Comparison of ENCODE assay signal across 9 cellular contexts in the genomic region with DNA sequence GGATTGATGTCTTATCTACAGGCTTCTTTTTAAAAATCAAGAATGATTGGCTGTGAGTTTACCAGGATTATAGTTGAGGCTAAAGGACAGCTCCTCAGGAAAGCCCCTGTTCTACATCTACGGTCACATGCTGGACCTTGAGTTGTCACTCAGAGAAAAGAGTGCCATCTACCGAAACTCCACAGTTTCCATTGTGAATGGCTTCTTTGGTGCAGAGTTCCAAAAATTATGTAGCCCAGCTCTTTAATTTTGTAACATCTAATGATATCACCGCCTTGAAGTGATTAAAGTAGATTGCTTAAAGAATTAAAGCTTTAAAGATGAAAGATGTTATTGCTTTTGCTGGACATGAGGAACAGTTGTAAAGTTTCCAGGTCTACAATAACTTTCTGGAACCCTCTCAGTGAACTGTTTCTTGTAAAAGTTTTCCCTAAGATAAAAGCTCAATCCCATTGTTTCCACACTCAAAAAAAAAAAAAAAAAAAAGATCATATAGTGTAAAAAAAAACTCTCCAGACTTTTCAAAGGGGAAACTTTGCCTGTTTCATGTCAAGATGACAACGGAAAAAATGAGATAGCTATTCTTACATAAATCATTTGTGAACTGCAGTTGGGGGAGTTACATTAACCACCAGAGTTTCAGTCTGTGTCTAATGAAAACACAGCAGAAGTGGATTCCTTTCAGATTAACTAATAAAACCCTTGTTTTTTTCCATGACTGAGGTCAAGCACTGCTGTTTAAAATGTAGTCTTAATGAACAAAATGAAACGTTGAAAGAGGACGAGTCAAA. TPM values are rescaled to one million over a fixed set of nuclear protein-coding genes. Genes with fewer than 3 reads are reported as not detected.
DNase-seq lines count a peak whose midpoint lies in the region; ATAC-seq and TF ChIP-seq lines count a peak whose summit lies in the region.
"Had no signal": no experiment of that assay in that cellular context is flagged by ENCODE, and none has a peak within 500 bp of the region (broad histone marks: within the 10 kb centered on the region; RNA-seq: fewer than 3 reads in every experiment).

No MANE protein-coding gene starts in this region.

- H3K27ac ChIP-seq in OCI-LY1 (ENCODE audit: low read depth, low read length, poor library complexity, severe bottlenecking), result peak overlapping the region; percentile 98
- H3K27ac ChIP-seq in effector memory CD4-positive, alpha-beta T cell (ENCODE audit: insufficient read depth, low read length, poor library complexity, severe bottlenecking), result no peak overlapping the region

- ATAC-seq in HG02571 (IDR thresholded peaks at IDR 0.05; ENCODE audit: unreplicated experiment) (peak; percentile 95), T-cell (replicated peaks in 1 of 4) (no peak)

- H3K27me3 ChIP-seq in OCI-LY1 (ENCODE audit: insufficient read depth, low read length), result no peaks in the 10 kb centered on the region
- H3K27me3 ChIP-seq in effector memory CD4-positive, alpha-beta T cell (replicated peaks; ENCODE audit: control insufficient read depth, insufficient read depth, low read length, poor library complexity, severe bottlenecking), result no peaks in the 10 kb centered on the region

- no peaks in the 10 kb centered on the region for H3K36me3 ChIP-seq in OCI-LY1 (ENCODE audit: insufficient read depth, low read length)
- no peaks in the 10 kb centered on the region for H3K36me3 ChIP-seq in effector memory CD4-positive, alpha-beta T cell (ENCODE audit: control insufficient read depth, insufficient read depth, low read length)

- no peaks in the 10 kb centered on the region for H3F3A ChIP-seq in OCI-LY1 (ENCODE audit: insufficient read depth, low read length)

- H3K4me1 ChIP-seq in OCI-LY1 (ENCODE audit: insufficient read depth, low read length, severe bottlenecking), result peaks cover 75% of the 10 kb centered on the region
- no peaks in the 10 kb centered on the region for H3K4me1 ChIP-seq in effector memory CD4-positive, alpha-beta T cell (ENCODE audit: control insufficient read depth, insufficient read depth, low read length, poor library complexity, severe bottlenecking)

- TF ChIP-seq CTCF in OCI-LY1 (IDR thresholded peaks at IDR 0.05; ENCODE audit: low read length), result peak; percentile 54
- TF ChIP-seq CTCF in fibroblast of mammary gland (conservative IDR thresholded peaks at IDR 0.05; ENCODE audit: control insufficient read depth, insufficient read depth, low read depth, low read length), result peak; percentile 42
- peak; percentile 36 for TF ChIP-seq CTCF in retinal pigment epithelial cell (conservative IDR thresholded peaks at IDR 0.05; ENCODE audit: low read depth, low read length)

- H3K79me2 ChIP-seq in OCI-LY1 (ENCODE audit: insufficient read depth, low read length), result no peaks in the 10 kb centered on the region

- POLR2A ChIA-PET in T-cell (lab: Charles Lee), result interaction anchor here in 1 of 2 donors (0.6 kb wide), 1 partner anchor 804 kb away, joined by 8 read pairs; no protein-coding TSS in a partner anchor

- no peak overlapping the region for H3K4me3 Mint-ChIP-seq in T-cell
- H3K4me3 Mint-ChIP-seq: B cell had no signal

- H3K4me3 ChIP-seq in OCI-LY1 (ENCODE audit: low read depth, low read length, poor library complexity, severe bottlenecking), result peak overlapping the region; percentile 16
- peak overlapping the region; percentile 85 for H3K4me3 ChIP-seq in fibroblast of mammary gland (ENCODE audit: control insufficient read depth, low read depth, low read length)
- H3K4me3 ChIP-seq in retinal pigment epithelial cell (ENCODE audit: low read length), result no peak overlapping the region
- no peak overlapping the region for H3K4me3 ChIP-seq in effector memory CD4-positive, alpha-beta T cell (ENCODE audit: insufficient read depth, low read depth, low read length, poor library complexity, severe bottlenecking)

- CTCF ChIA-PET in T-cell (lab: Charles Lee), result interaction anchor here (0.7 to 1.1 kb wide), 2 partner anchors 60 to 1479 kb away, joined by 3 read pairs; no protein-coding TSS in a partner anchor

- H2AFZ ChIP-seq in OCI-LY1 (ENCODE audit: low read length), result peak overlapping the region; percentile 43; the same call in 1 of the 2 replicates

- H3K27ac Mint-ChIP-seq in T-cell, result no peak overlapping the region
- H3K27ac Mint-ChIP-seq: B cell had no signal

- H3K36me3 Mint-ChIP-seq in T-cell, result no peaks in the 10 kb centered on the region

- H3K9me2 ChIP-seq in OCI-LY1 (ENCODE audit: low read depth, low read length), result no peaks in the 10 kb centered on the region

- peak; percentile 39 for DNase-seq in NCI-H748 (lab: John Stamatoyannopoulos, UW; ENCODE audit: unreplicated experiment)
- DNase-seq in NCI-H748 treated with DMSO at 0.1 percent for 48 hours (lab: John Stamatoyannopoulos, UW), result no peak
- DNase-seq in fibroblast of mammary gland (ENCODE audit: low read depth), result peak; percentile 81
- DNase-seq in retinal pigment epithelial cell (ENCODE audit: low read depth), result no peak
- DNase-seq in T-cell, result no peak
- DNase-seq in effector memory CD4-positive, alpha-beta T cell, result no peak

- H3K9me3 ChIP-seq in OCI-LY1 (ENCODE audit: low read length), result no peaks in the 10 kb centered on the region
- no peaks in the 10 kb centered on the region for H3K9me3 ChIP-seq in effector memory CD4-positive, alpha-beta T cell (ENCODE audit: control insufficient read depth, low read length)

- H3K4me1 Mint-ChIP-seq in T-cell, result peaks cover 0 to 6% (median 0%) of the 10 kb centered on the region in 3 donors
- H3K4me1 Mint-ChIP-seq: B cell had no signal

- peaks cover 2 to 5% of the 10 kb centered on the region in 2 donors for H3K27me3 Mint-ChIP-seq in T-cell
- H3K27me3 Mint-ChIP-seq: B cell had no signal

- peak overlapping the region; percentile 62 for H3K4me2 ChIP-seq in OCI-LY1 (ENCODE audit: low read length)

- H3K9ac ChIP-seq in OCI-LY1 (ENCODE audit: low read length), result peak overlapping the region; percentile 64

- no peaks in the 10 kb centered on the region for H4K20me1 ChIP-seq in OCI-LY1 (ENCODE audit: insufficient read depth, low read length)

- H3K9me3 Mint-ChIP-seq in T-cell, result no peaks in the 10 kb centered on the region

RNA-seq across cellular contexts. Expression of gene COL3A1, which starts 4.3 kb away (rescaled TPM):
- total RNA-seq in T-cell, result 1 to 10 TPM in 2 of 5 donors, under 1 TPM in 1, not detected in 2; 0.79 to 2.0 (median 1.3) TPM
- total RNA-seq: B cell had no signal

Comparison
In these comparisons a context has a peak if more than half of its experiments do, and no peak if none do; other contexts are left out.
1. DNase-seq: peak in NCI-H748 (single experiment) and fibroblast of mammary gland (single experiment); none in NCI-H748 treated with DMSO at 0.1 percent for 48 hours (single experiment), retinal pigment epithelial cell (single experiment), T-cell (0 of 34) and effector memory CD4-positive, alpha-beta T cell (0 of 3).
2. H3K4me3 ChIP-seq: peak in OCI-LY1 (single experiment) and fibroblast of mammary gland (single experiment); none in retinal pigment epithelial cell (single experiment) and effector memory CD4-positive, alpha-beta T cell (single experiment).
3. Peak in every context shown above with its lines, with median percentiles within 50 percentile points of each other: CTCF ChIP-seq.